Comparison of ENCODE assay signal across 8 cellular contexts in the genomic region with DNA sequence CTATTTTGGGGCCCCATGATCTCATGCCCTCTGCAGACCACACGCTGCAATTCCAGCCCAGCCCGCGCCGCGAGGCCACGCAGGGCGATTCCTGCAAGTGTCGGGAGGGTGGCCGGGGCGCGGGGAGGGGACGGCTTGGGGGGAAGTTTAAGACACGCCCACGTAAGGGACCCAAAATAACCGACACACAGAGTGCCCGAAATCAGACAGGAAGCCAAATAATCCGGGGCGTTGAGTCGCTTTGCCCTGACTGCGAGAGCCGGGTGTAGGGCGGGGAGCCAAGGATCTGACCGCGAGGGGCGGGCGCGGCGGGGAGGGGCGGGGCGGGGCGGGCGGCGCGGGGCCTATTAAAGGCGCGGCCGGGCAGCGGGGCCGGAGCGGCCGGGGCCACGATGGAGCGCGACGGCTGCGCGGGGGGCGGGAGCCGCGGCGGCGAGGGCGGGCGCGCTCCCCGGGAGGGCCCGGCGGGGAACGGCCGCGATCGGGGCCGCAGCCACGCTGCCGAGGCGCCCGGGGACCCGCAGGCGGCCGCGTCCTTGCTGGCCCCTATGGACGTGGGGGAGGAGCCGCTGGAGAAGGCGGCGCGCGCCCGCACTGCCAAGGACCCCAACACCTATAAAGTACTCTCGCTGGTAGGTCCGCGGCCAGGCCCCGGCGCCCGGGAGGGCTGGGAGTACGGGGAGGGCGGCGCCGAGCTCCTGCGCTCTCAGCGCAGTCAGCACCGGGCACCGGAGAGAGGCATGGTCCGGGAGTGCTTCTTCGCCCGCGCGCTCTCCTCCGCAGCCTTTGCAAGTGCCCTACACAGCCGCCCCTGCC. TPM values are rescaled to one million over a fixed set of nuclear protein-coding genes. Genes with fewer than 3 reads are reported as not detected.
A peak's percentile ranks its signal among the peaks of the same experiment; 100 is the strongest.
DNase-seq lines count a peak whose midpoint lies in the region; ATAC-seq and TF ChIP-seq lines count a peak whose summit lies in the region.

TSS of gene ENPP1 (plus strand) at position 377 of the 816 bp plus-strand sequence. CDS start at position 393, 16 bp downstream.

- H3K4me3 Mint-ChIP-seq in naive B cell: peak within 1 kb of the TSS; percentile 88 to 98 (median 93)
- peak within 1 kb of the TSS; percentile 82 to 89 for H3K4me3 Mint-ChIP-seq in stimulated activated naive CD8-positive, alpha-beta T cell treated with anti-CD3 and anti-CD28 coated beads, Interleukin-15, amount 100 ng/mL, for 72 hours

- CTCF ChIA-PET in AG04449 (lab: Yijun Ruan, JAX): interaction anchor here (1.3 to 1.4 kb wide), 2 partner anchors 102 to 113 kb away, joined by 3 to 5 read pairs; no protein-coding TSS in a partner anchor

- peak within 1 kb of the TSS; percentile 2 to 87 (median 51) for H3K27ac Mint-ChIP-seq in naive B cell
- H3K27ac Mint-ChIP-seq in stimulated activated naive CD8-positive, alpha-beta T cell treated with anti-CD3 and anti-CD28 coated beads, Interleukin-15, amount 100 ng/mL, for 72 hours: peak within 1 kb of the TSS; percentile 21 to 36

- no peaks in the 10 kb centered on the region for H3K9me3 Mint-ChIP-seq in naive B cell
- H3K9me3 Mint-ChIP-seq in stimulated activated naive CD8-positive, alpha-beta T cell treated with anti-CD3 and anti-CD28 coated beads, Interleukin-15, amount 100 ng/mL, for 72 hours: no peaks in the 10 kb centered on the region

- peaks cover 4 to 12% (median 9%) of the 10 kb centered on the region in 3 donors for H3K27me3 Mint-ChIP-seq in naive B cell
- H3K27me3 Mint-ChIP-seq in stimulated activated naive CD8-positive, alpha-beta T cell treated with anti-CD3 and anti-CD28 coated beads, Interleukin-15, amount 100 ng/mL, for 72 hours: peaks cover 62% of the 10 kb centered on the region

- no peaks in the 10 kb centered on the region for H3K36me3 Mint-ChIP-seq in naive B cell

- POLR2A ChIA-PET in AG04449 (lab: Yijun Ruan, JAX): no interaction called here

- no peak for DNase-seq in AG04449 (ENCODE audit: low read depth, low spot score)
- peak; percentile 8 for DNase-seq in GM19240 (ENCODE audit: insufficient read length, low spot score)
- DNase-seq in RKO (ENCODE audit: low spot score): peak; percentile 75
- DNase-seq in activated T-helper 1 cell treated with anti-CD3 and anti-CD28 coated beads, Interleukin-2, amount 50 U/mL, for 16 hours (ENCODE audit: low read depth in 1 of 2, low spot score in 1 of 2): peak; percentile 11 to 23
- DNase-seq in fibroblast of peridontal ligament (ENCODE audit: extremely low read depth): peak; percentile 82
- DNase-seq in naive B cell: peak; percentile 46
- DNase-seq in stimulated activated naive CD8-positive, alpha-beta T cell treated with anti-CD3 and anti-CD28 coated beads, Interleukin-15, amount 100 ng/mL, for 72 hours: peak; percentile 39 to 43

- peaks cover 13 to 19% (median 15%) of the 10 kb centered on the region in 3 donors for H3K4me1 Mint-ChIP-seq in naive B cell
- H3K4me1 Mint-ChIP-seq in stimulated activated naive CD8-positive, alpha-beta T cell treated with anti-CD3 and anti-CD28 coated beads, Interleukin-15, amount 100 ng/mL, for 72 hours: peaks cover 9% of the 10 kb centered on the region

- peak; percentile 25 for TF ChIP-seq CTCF in AG04449 (IDR thresholded peaks at IDR 0.05; ENCODE audit: insufficient read depth, low read length, missing control alignments)

- H3K4me3 ChIP-seq in AG04449 (ENCODE audit: low read depth, low read length): peak within 1 kb of the TSS; percentile 65

- ATAC-seq in HG03520 (IDR thresholded peaks at IDR 0.05; ENCODE audit: unreplicated experiment): peak; percentile 59
- ATAC-seq in naive B cell (ENCODE audit: low read depth in 2 of 2): peak; percentile 76
- peak; percentile 79 for ATAC-seq in stimulated activated naive CD8-positive, alpha-beta T cell treated with anti-CD3 and anti-CD28 coated beads, Interleukin-15, amount 100 ng/mL, for 72 hours

RNA-seq across cellular contexts. Expression of gene ENPP1, which starts in this region (rescaled TPM):
- 1 to 10 TPM in 2 of 6 donors, under 1 TPM in 3, not detected in 1; 0.33 to 1.3 (median 0.75) TPM for polyA plus RNA-seq in naive B cell (ENCODE audit: low read depth in 6 of 6)
